1 cellular context compared by ENCODE assay signal in genomic region chr5:136040746-136041415, GRCh38.
TF ChIP-seq lines count a peak whose summit lies in the region.

No MANE protein-coding gene starts in this region.

TF ChIP-seq in IMR-90, 13 proteins besides CTCF, POLR2A, EP300 and RAD21 (continued from another document):
- no peak for TF ChIP-seq SMC3 (IDR thresholded peaks at IDR 0.05; ENCODE audit: low read depth, low read length)
- no peak for TF ChIP-seq FOS (IDR thresholded peaks at IDR 0.05; ENCODE audit: low read depth, low read length)
- no peak for TF ChIP-seq MAZ (IDR thresholded peaks at IDR 0.05; ENCODE audit: borderline replicate concordance, low read depth, low read length)
- TF ChIP-seq MAFK (IDR thresholded peaks at IDR 0.05; ENCODE audit: low read depth, low read length), result no peak
- TF ChIP-seq BHLHE40 (IDR thresholded peaks at IDR 0.05; ENCODE audit: low read depth, low read length), result no peak
TF ChIP-seq in IMR-90: peak in this region for 0.
